In the genomic region with DNA sequence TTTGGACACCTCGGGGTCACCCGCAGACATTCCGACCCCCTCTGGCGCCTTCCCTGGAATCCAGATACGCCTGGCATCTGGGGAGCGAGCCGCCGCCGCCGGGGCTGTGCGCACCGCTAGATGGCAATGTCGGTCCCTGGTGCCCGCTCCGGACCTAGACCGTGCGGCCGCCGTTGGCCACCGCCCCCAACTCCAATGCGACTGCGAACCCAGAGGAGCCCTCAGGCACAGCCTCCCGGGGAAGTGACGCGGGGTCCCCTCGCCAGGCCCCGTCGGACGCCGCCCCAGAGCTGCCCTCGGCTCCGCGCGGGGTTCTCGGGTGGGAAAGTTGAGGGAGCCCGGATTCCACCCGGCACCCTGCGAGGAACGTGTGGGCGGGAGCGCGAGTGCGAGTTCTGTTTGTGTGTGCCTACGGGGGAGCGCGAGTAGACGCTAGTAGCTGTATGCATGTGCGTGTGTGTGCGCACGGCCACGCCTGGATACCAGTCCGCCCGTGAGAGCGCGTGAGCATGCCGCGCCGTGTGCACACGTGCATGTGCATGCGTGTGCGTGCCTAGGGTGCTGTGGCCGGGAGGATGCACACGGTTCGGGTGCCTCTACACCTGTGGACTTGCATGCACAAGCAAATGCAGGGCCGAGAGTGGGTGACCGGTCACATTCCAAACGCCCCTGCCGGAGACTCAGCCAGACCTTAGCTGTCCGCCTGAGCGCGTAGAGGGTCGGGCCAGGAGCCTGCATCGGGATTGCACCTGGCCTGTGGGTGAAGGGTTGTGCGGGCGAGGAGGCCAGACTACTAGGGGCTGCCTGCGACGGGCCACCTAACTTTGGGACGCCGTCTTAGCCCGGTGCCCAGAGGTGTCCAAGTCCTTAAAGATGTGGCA, we compare ENCODE assay signal across 8 cellular contexts. TPM values are rescaled to one million over a fixed set of nuclear protein-coding genes. Genes with fewer than 3 reads are reported as not detected.
A peak's percentile ranks its signal among the peaks of the same experiment; 100 is the strongest.
DNase-seq lines count a peak whose midpoint lies in the region; ATAC-seq, FAIRE-seq and TF ChIP-seq lines count a peak whose summit lies in the region.

No MANE protein-coding gene starts in this region.

- peak; percentile 55 for ATAC-seq in GM18909 (IDR thresholded peaks at IDR 0.05; ENCODE audit: poor library complexity, unreplicated experiment)

- FAIRE-seq in RCC 7860 (lab: Jason Lieb, UNC): no peak

- 2 to 13% (median 7%) methylated on average over 5 to 80 of the region's 80 CpGs for whole genome bisulfite sequencing in adrenal gland, 4 donors

- TF ChIP-seq CTCF in adrenal gland (IDR thresholded peaks at IDR 0.05): peak; percentile 70 to 88 (median 79)
- TF ChIP-seq CTCF in right atrium auricular region (IDR thresholded peaks at IDR 0.05): peak; percentile 83 to 95

- peaks cover 81% of the 10 kb centered on the region for H4K20me1 ChIP-seq in BLaER1

- H3K4me1 ChIP-seq in BLaER1 (peaks cover 31% of the 10 kb centered on the region; the same call in 1 of the 2 replicates), adrenal gland (replicated peaks in 1 of 2) (peaks cover 19 to 40% of the 10 kb centered on the region in 2 donors), right atrium auricular region (peaks cover 0 to 49% of the 10 kb centered on the region in 2 donors)

- DNase-seq in HuH-7.5 (ENCODE audit: low spot score): peak; percentile 97
- DNase-seq in RCC 7860 (ENCODE audit: low spot score): peak; percentile 34
- DNase-seq in adrenal gland: peak; percentile 61 to 87 (median 79)
- no peak for DNase-seq in right atrium auricular region (ENCODE audit: low spot score)
- DNase-seq in posterior cingulate gyrus: peak; percentile 66 to 96 (median 80)
- DNase-seq in activated gamma-delta T cell (lab: John Stamatoyannopoulos, UW): no peak

- intact Hi-C loops in adrenal gland (cut with DNase I): loop anchor here (5.0 to 10.0 kb wide), 3 partner anchors 75 to 215 kb away; no protein-coding TSS in a partner anchor
- intact Hi-C loops in posterior cingulate gyrus (cut with DNase I): loop anchor here (2.0 kb wide), 1 partner anchor 149 kb away; no protein-coding TSS in a partner anchor

- H3K4me3 ChIP-seq in BLaER1 (peak overlapping the region; percentile 60), adrenal gland (peak overlapping the region in 1 of 4 donors; percentile 52), right atrium auricular region (peak overlapping the region; percentile 14 to 52)

- H3K27ac ChIP-seq in BLaER1 (no peak overlapping the region), adrenal gland (no peak overlapping the region), right atrium auricular region (no peak overlapping the region)

- H3K36me3 ChIP-seq in BLaER1 (no peaks in the 10 kb centered on the region), adrenal gland (replicated peaks in 1 of 2) (no peaks in the 10 kb centered on the region), right atrium auricular region (no peaks in the 10 kb centered on the region)

- H3K27me3 ChIP-seq in BLaER1: peaks cover 86% of the 10 kb centered on the region
- peaks cover 19% of the 10 kb centered on the region for H3K27me3 ChIP-seq in adrenal gland
- H3K27me3 ChIP-seq in right atrium auricular region: peaks cover 12 to 28% of the 10 kb centered on the region in 2 donors

- H3K9me3 ChIP-seq in BLaER1 (no peaks in the 10 kb centered on the region), adrenal gland (replicated peaks in 1 of 3) (no peaks in the 10 kb centered on the region), right atrium auricular region (no peaks in the 10 kb centered on the region)

- no peak for TF ChIP-seq POLR2A in adrenal gland (IDR thresholded peaks at IDR 0.05)

- H3K9ac ChIP-seq in BLaER1: no peak overlapping the region

- H3K4me2 ChIP-seq in BLaER1: peak overlapping the region; percentile 86

RNA-seq across cellular contexts. Expression of gene CHRM4, which starts 1.9 kb away (rescaled TPM):
- total RNA-seq in adrenal gland: under 1 TPM in 3 of 8 donors, not detected in 5; 0.14 to 0.81 (median 0.51) TPM
- under 1 TPM in 2 of 3 donors, not detected in 1; 0.32 to 0.38 TPM for polyA plus RNA-seq in adrenal gland
- under 1 TPM in 1 of 2 donors, not detected in 1; 0.28 TPM for total RNA-seq in right atrium auricular region

RNA-seq across cellular contexts. Expression of gene MDK, which starts 8.2 kb away (rescaled TPM):
- total RNA-seq in adrenal gland (100 to 1,000 TPM in 6 of 8 donors, 10 to 100 TPM in 2; 73.4 to 358 (median 128) TPM), right atrium auricular region (10 to 100 TPM; 11.9 to 26.4 TPM)
- polyA plus RNA-seq in adrenal gland: 100 to 1,000 TPM in 1 of 3 donors, 10 to 100 TPM in 2; 88.8 to 128 (median 94.0) TPM

RNA-seq across cellular contexts. Expression of gene DGKZ, which starts 42.4 kb away (rescaled TPM):
- 10 to 100 TPM; 32.6 to 63.4 (median 44.0) TPM for total RNA-seq in adrenal gland
- polyA plus RNA-seq in adrenal gland: 100 to 1,000 TPM in 1 of 3 donors, 10 to 100 TPM in 2; 12.4 to 160 (median 57.0) TPM
- total RNA-seq in right atrium auricular region: 100 to 1,000 TPM in 1 of 2 donors, 10 to 100 TPM in 1; 91.7 to 116 TPM

Comparison
In these comparisons a context has a peak if more than half of its experiments do, and no peak if none do; other contexts are left out.
1. DNase-seq: peak in HuH-7.5 (single experiment), RCC 7860 (single experiment), adrenal gland (7 of 7) and posterior cingulate gyrus (10 of 10); none in right atrium auricular region (single experiment) and activated gamma-delta T cell (single experiment).